Comparison of ENCODE assay signal across 31 cellular contexts in the genomic region with DNA sequence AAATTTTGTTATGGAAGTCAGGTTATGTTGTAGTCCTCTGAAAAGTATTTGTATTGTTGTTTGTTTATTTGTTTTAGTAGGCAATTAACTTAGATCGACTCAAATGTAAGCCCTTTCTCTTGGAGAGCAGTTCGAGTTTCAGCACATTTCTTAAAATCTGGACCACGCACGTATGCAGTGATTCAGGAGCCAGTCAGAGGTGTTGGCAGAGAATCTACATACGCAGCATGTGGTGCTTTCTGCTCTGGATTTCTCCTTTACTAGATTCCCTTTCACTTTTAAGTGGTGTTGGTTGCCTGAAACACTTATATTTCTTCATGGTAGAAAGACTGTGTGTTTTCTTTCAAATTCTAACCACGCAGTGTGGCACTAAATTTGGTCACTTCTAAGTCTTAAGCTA.
DNase-seq lines count a peak whose midpoint lies in the region; ATAC-seq and TF ChIP-seq lines count a peak whose summit lies in the region.
"Had no signal": no experiment of that assay in that cellular context is flagged by ENCODE, and none has a peak within 500 bp of the region (broad histone marks: within the 10 kb centered on the region; RNA-seq: fewer than 3 reads in every experiment).

No MANE protein-coding gene starts in this region.

- no peak overlapping the region for H3K9ac ChIP-seq in endodermal cell (ENCODE audit: extremely low read depth, low read length, poor library complexity, severe bottlenecking)
- H3K9ac ChIP-seq: SK-N-SH had no signal

- no peaks in the 10 kb centered on the region for H3K27me3 ChIP-seq in endodermal cell (ENCODE audit: control insufficient read depth, insufficient read depth, low read length, poor library complexity, severe bottlenecking)
- H3K27me3 ChIP-seq: ascending aorta, spleen, tibial nerve had no signal

- CTCF ChIA-PET in activated CD4-positive, alpha-beta T cell treated with anti-CD3 and anti-CD28 coated beads, Interleukin-2, amount 10 ng/mL, durations not matched to agents 7 days and 5 days (lab: Charles Lee) = no interaction called here

- H3K36me3 ChIP-seq in endodermal cell (ENCODE audit: control insufficient read depth, insufficient read depth, low read length) = no peaks in the 10 kb centered on the region
- H3K36me3 ChIP-seq: ascending aorta, spleen, tibial nerve had no signal

- DNase-seq in AG08395 (ENCODE audit: low spot score) (peak; percentile 12), HS-5 (ENCODE audit: low read depth) (peak; percentile 31), astrocyte of the cerebellum (ENCODE audit: low read depth) (peak; percentile 34), fibroblast of the aortic adventitia (ENCODE audit: low read depth) (peak; percentile 73), endodermal cell (no peak)
- no peak for DNase-seq in activated CD4-positive, alpha-beta T cell treated with anti-CD3 and anti-CD28 coated beads, Interleukin-2, amount 10 ng/mL, durations not matched to agents 7 days and 5 days
- DNase-seq: activated CD4-positive, alpha-beta T cell treated with anti-CD3 and anti-CD28 coated beads, Interleukin-2, amount 10 ng/mL, durations not matched to agents 24 days and 14 days; Calu3; effector CD4-positive, alpha-beta T cell; KG1; naive B cell; NCI-H1048; NCI-H1930; NCI-H226; nucleus accumbens; RPMI8226; SK-N-SH; spleen; stimulated activated CD4-positive, alpha-beta T cell treated with anti-CD3 and anti-CD28 coated beads, Interleukin-4, amount 100 ng/mL, for 1 hour; stimulated activated naive CD4-positive, alpha-beta T cell treated with Interleukin-2 at 50 U/mL for 16 hours had no signal

- H3K4me1 ChIP-seq in endodermal cell (ENCODE audit: control insufficient read depth, insufficient read depth, low read length) = no peaks in the 10 kb centered on the region
- H3K4me1 ChIP-seq: A549, ascending aorta, spleen, tibial nerve had no signal

- H3K4me3 ChIP-seq in astrocyte of the cerebellum (ENCODE audit: low read depth, low read length) = no peak overlapping the region
- no peak overlapping the region for H3K4me3 ChIP-seq in fibroblast of the aortic adventitia (ENCODE audit: low read depth, low read length)
- H3K4me3 ChIP-seq in endodermal cell (ENCODE audit: low read length) = no peak overlapping the region
- H3K4me3 ChIP-seq: A549, ascending aorta, spleen, tibial nerve had no signal

- no peaks in the 10 kb centered on the region for H3K27me3 Mint-ChIP-seq in endodermal cell (ENCODE audit: insufficient read depth)
- no peaks in the 10 kb centered on the region for H3K27me3 Mint-ChIP-seq in activated CD4-positive, alpha-beta T cell treated with anti-CD3 and anti-CD28 coated beads, Interleukin-2, amount 10 ng/mL, durations not matched to agents 7 days and 5 days
- H3K27me3 Mint-ChIP-seq: activated CD4-positive, alpha-beta T cell treated with anti-CD3 and anti-CD28 coated beads, Interleukin-2, amount 10 ng/mL, durations not matched to agents 24 days and 14 days; activated T-helper 17 cell treated with anti-CD3 and anti-CD28 coated beads, Interleukin-2, amount 50 U/mL, for 72 hours; naive B cell had no signal

- TF ChIP-seq CTCF in astrocyte of the cerebellum (IDR thresholded peaks at IDR 0.05; ENCODE audit: low read depth, low read length, missing control alignments) (no peak), fibroblast of the aortic adventitia (IDR thresholded peaks at IDR 0.05; ENCODE audit: insufficient read depth, low read length) (no peak), endodermal cell (conservative IDR thresholded peaks at IDR 0.05) (no peak)

- H3K27ac ChIP-seq in endodermal cell (ENCODE audit: low read depth, low read length) = no peak overlapping the region
- H3K27ac ChIP-seq: A549, ascending aorta, C4-2B, spleen, tibial nerve, VCaP had no signal

- ATAC-seq in GM19397 (IDR thresholded peaks at IDR 0.05; ENCODE audit: unreplicated experiment) (no peak), GM19351 (IDR thresholded peaks at IDR 0.05; ENCODE audit: unreplicated experiment) (no peak)
- ATAC-seq: A549; activated naive CD4-positive, alpha-beta T cell treated with anti-CD3 and anti-CD28 coated beads, Interleukin-2, amount 50 U/mL, for 72 hours; activated T-helper 17 cell treated with anti-CD3 and anti-CD28 coated beads, Interleukin-2, amount 50 U/mL, for 72 hours; esophagus mucosa; HCT116 had no signal

- no peaks in the 10 kb centered on the region for H3K4me1 Mint-ChIP-seq in endodermal cell
- no peaks in the 10 kb centered on the region for H3K4me1 Mint-ChIP-seq in activated CD4-positive, alpha-beta T cell treated with anti-CD3 and anti-CD28 coated beads, Interleukin-2, amount 10 ng/mL, durations not matched to agents 7 days and 5 days
- H3K4me1 Mint-ChIP-seq: activated CD4-positive, alpha-beta T cell treated with anti-CD3 and anti-CD28 coated beads, Interleukin-2, amount 10 ng/mL, durations not matched to agents 24 days and 14 days; activated T-helper 17 cell treated with anti-CD3 and anti-CD28 coated beads, Interleukin-2, amount 50 U/mL, for 72 hours; naive B cell had no signal

- H3K9me3 Mint-ChIP-seq in endodermal cell = no peaks in the 10 kb centered on the region
- H3K9me3 Mint-ChIP-seq in activated CD4-positive, alpha-beta T cell treated with anti-CD3 and anti-CD28 coated beads, Interleukin-2, amount 10 ng/mL, durations not matched to agents 7 days and 5 days = peaks cover 5% of the 10 kb centered on the region
- H3K9me3 Mint-ChIP-seq: activated CD4-positive, alpha-beta T cell treated with anti-CD3 and anti-CD28 coated beads, Interleukin-2, amount 10 ng/mL, durations not matched to agents 24 days and 14 days; activated T-helper 17 cell treated with anti-CD3 and anti-CD28 coated beads, Interleukin-2, amount 50 U/mL, for 72 hours had no signal

- 73 to 91% methylated on average over 6 of the region's 6 CpGs for WGBS in endodermal cell (ENCODE audit: insufficient coverage in 1 of 2, insufficient read length in 1 of 2), 2 experiments

- in situ Hi-C loops in astrocyte of the cerebellum (cut with HindIII; ENCODE audit: low sequenced_read_pairs) = no loop called here

- POLR2A ChIA-PET in activated CD4-positive, alpha-beta T cell treated with anti-CD3 and anti-CD28 coated beads, Interleukin-2, amount 10 ng/mL, durations not matched to agents 7 days and 5 days (lab: Charles Lee) = no interaction called here

- H3K36me3 Mint-ChIP-seq in endodermal cell (ENCODE audit: low read depth) = no peaks in the 10 kb centered on the region
- no peaks in the 10 kb centered on the region for H3K36me3 Mint-ChIP-seq in activated CD4-positive, alpha-beta T cell treated with anti-CD3 and anti-CD28 coated beads, Interleukin-2, amount 10 ng/mL, durations not matched to agents 7 days and 5 days (ENCODE audit: low read depth)
- H3K36me3 Mint-ChIP-seq: activated naive CD4-positive, alpha-beta T cell treated with anti-CD3 and anti-CD28 coated beads, Interleukin-2, amount 50 U/mL, for 72 hours; naive B cell had no signal

- no peak overlapping the region for H3K4me3 Mint-ChIP-seq in endodermal cell
- H3K4me3 Mint-ChIP-seq in activated CD4-positive, alpha-beta T cell treated with anti-CD3 and anti-CD28 coated beads, Interleukin-2, amount 10 ng/mL, durations not matched to agents 7 days and 5 days = no peak overlapping the region
- H3K4me3 Mint-ChIP-seq: activated CD4-positive, alpha-beta T cell treated with anti-CD3 and anti-CD28 coated beads, Interleukin-2, amount 10 ng/mL, durations not matched to agents 24 days and 14 days; activated T-helper 17 cell treated with anti-CD3 and anti-CD28 coated beads, Interleukin-2, amount 50 U/mL, for 72 hours; naive B cell had no signal

- peaks cover 70% of the 10 kb centered on the region for H3K9me3 ChIP-seq in endodermal cell (ENCODE audit: control insufficient read depth, low read length)
- H3K9me3 ChIP-seq: ascending aorta, SK-N-SH, tibial nerve had no signal

- H3K27ac Mint-ChIP-seq in endodermal cell = no peak overlapping the region
- H3K27ac Mint-ChIP-seq in activated CD4-positive, alpha-beta T cell treated with anti-CD3 and anti-CD28 coated beads, Interleukin-2, amount 10 ng/mL, durations not matched to agents 7 days and 5 days = no peak overlapping the region
- H3K27ac Mint-ChIP-seq: activated CD4-positive, alpha-beta T cell treated with anti-CD3 and anti-CD28 coated beads, Interleukin-2, amount 10 ng/mL, durations not matched to agents 24 days and 14 days; activated naive CD4-positive, alpha-beta T cell treated with anti-CD3 and anti-CD28 coated beads, Interleukin-2, amount 50 U/mL, for 72 hours; activated T-helper 17 cell treated with anti-CD3 and anti-CD28 coated beads, Interleukin-2, amount 50 U/mL, for 72 hours; naive B cell had no signal

Comparison
In these comparisons a context has a peak if more than half of its experiments do, and no peak if none do; other contexts are left out.
1. DNase-seq: peak in AG08395 (single experiment), HS-5 (single experiment), astrocyte of the cerebellum (single experiment) and fibroblast of the aortic adventitia (single experiment); none in endodermal cell (single experiment) and activated CD4-positive, alpha-beta T cell treated with anti-CD3 and anti-CD28 coated beads, Interleukin-2, amount 10 ng/mL, durations not matched to agents 7 days and 5 days (single experiment).